Comparison of ENCODE assay signal across 8 cellular contexts in the genomic region with DNA sequence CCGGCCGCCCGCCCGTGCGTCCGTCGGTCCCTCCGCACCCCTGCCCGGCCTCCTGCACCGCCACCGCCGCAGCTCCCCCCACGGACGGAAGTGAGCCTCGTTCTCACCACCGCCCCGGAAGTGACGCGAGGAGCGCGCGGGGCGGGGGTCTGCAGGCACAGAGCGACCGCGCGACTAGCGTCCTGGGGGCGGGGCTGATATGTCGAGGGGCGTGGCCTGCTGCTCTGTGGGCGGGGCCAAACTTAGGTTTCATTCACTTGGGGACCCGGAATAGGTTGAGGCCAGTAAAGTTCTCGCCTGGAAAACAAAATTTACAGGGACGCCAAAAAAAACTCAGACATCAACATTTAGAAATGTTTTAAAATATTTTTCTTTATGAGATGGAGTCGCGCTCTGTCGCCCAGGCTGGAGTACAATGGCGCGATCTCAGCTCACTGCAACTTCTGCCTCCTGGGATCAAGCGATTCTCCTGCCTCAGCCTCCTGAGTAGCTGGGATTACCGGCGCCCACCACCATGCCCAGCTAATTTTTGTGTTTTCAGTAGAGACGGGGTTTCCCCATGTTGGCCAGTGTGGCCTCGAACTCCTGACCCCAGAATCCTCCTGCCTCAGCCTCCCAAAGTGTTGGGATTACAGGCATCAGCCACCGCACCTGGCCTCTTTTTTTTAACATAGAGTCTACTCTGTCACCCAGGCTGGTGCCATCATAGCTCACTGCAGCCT. TPM values are rescaled to one million over a fixed set of nuclear protein-coding genes. Genes with fewer than 3 reads are reported as not detected.
A peak's percentile ranks its signal among the peaks of the same experiment; 100 is the strongest.
DNase-seq lines count a peak whose midpoint lies in the region; ATAC-seq and TF ChIP-seq lines count a peak whose summit lies in the region.
"Not testable (repeated sequence)": the region's sequence is repeated elsewhere in the genome, so short reads cannot be mapped to it uniquely, and the experiment has no call there.

ABHD17A (minus strand) TSS at position 99 of the 722 bp plus-strand sequence. CDS start 3,930 bp downstream, outside the sequence.

- peak in 1 of 2 donors; percentile 76 for TF ChIP-seq POLR2A in heart left ventricle (IDR thresholded peaks at IDR 0.05)
- peak in 1 of 2 donors; percentile 82 for TF ChIP-seq POLR2A in thyroid gland (IDR thresholded peaks at IDR 0.05)

- not testable (repeated sequence) for H3K9me3 ChIP-seq in heart left ventricle; trophoblast cell (ENCODE audit: insufficient read depth, low read depth, low read length); thyroid gland

- not testable (repeated sequence) for H3K27me3 ChIP-seq in heart left ventricle; trophoblast cell (ENCODE audit: insufficient read depth, low read length); thyroid gland

- not testable (repeated sequence) for H3K27me3 Mint-ChIP-seq in T-helper 2 cell treated with Interferon-gamma antibody and Interleukin-4, amounts not matched to agents 5 μg/mL and 100 μg/mL, for 36 hours (ENCODE audit: low read depth)

- peak within 1 kb of the TSS; percentile 60 for H3K14ac ChIP-seq in trophoblast cell (ENCODE audit: low read length)

- peaks cover 33% of the 10 kb centered on the region for H3K4me1 Mint-ChIP-seq in T-helper 2 cell treated with Interferon-gamma antibody and Interleukin-4, amounts not matched to agents 5 μg/mL and 100 μg/mL, for 36 hours (ENCODE audit: low read depth)

- H3K23ac ChIP-seq in trophoblast cell (ENCODE audit: low read length), result peak within 1 kb of the TSS; percentile 80

- peak within 1 kb of the TSS; percentile 98 for H3K4me3 Mint-ChIP-seq in T-helper 2 cell treated with Interferon-gamma antibody and Interleukin-4, amounts not matched to agents 5 μg/mL and 100 μg/mL, for 36 hours

- H2AK5ac ChIP-seq in trophoblast cell (ENCODE audit: low read length), result peak within 1 kb of the TSS; percentile 67

- H3K36me3 Mint-ChIP-seq in T-helper 2 cell treated with Interferon-gamma antibody and Interleukin-4, amounts not matched to agents 5 μg/mL and 100 μg/mL, for 36 hours (ENCODE audit: low read depth), result peaks cover 22% of the 10 kb centered on the region

- not testable (repeated sequence) for H3K36me3 ChIP-seq in heart left ventricle, thyroid gland
- H3K36me3 ChIP-seq in trophoblast cell (ENCODE audit: control insufficient read depth in 1 of 2, insufficient read depth in 2 of 2, low read length in 2 of 2), result peaks cover 11 to 12% of the 10 kb centered on the region in 2 experiments

- H3K79me1 ChIP-seq in trophoblast cell (ENCODE audit: low read length), result peaks cover 12% of the 10 kb centered on the region

- H4K91ac ChIP-seq in trophoblast cell (ENCODE audit: low read depth, low read length), result peak within 1 kb of the TSS; percentile 72

- H3K4me1 ChIP-seq in heart left ventricle (peaks cover 4 to 61% (median 34%) of the 10 kb centered on the region in 12 donors), trophoblast cell (ENCODE audit: control insufficient read depth in 1 of 2, insufficient read depth in 2 of 2, low read length in 2 of 2) (peaks cover 29 to 38% of the 10 kb centered on the region in 2 experiments), thyroid gland (peaks cover 10 to 20% of the 10 kb centered on the region in 2 donors)

- peak; percentile 57 for ATAC-seq in HG02870 (IDR thresholded peaks at IDR 0.05; ENCODE audit: unreplicated experiment)
- peak; percentile 94 to 96 (median 95) for ATAC-seq in heart left ventricle

- H3K9me3 Mint-ChIP-seq in T-helper 2 cell treated with Interferon-gamma antibody and Interleukin-4, amounts not matched to agents 5 μg/mL and 100 μg/mL, for 36 hours, result not testable (repeated sequence)

- peak within 1 kb of the TSS; percentile 15 for H2AFZ ChIP-seq in trophoblast cell (ENCODE audit: insufficient read depth, low read length, poor library complexity)

- H3K27ac Mint-ChIP-seq in T-helper 2 cell treated with Interferon-gamma antibody and Interleukin-4, amounts not matched to agents 5 μg/mL and 100 μg/mL, for 36 hours, result peak within 1 kb of the TSS; percentile 98

- H3K9ac ChIP-seq in trophoblast cell (ENCODE audit: low read length), result peak within 1 kb of the TSS; percentile 93

- H3K4me3 ChIP-seq in heart left ventricle (peak within 1 kb of the TSS; percentile 71 to 99 (median 96)), trophoblast cell (ENCODE audit: low read depth, low read length) (peak within 1 kb of the TSS; percentile 96), thyroid gland (replicated peaks in 1 of 3) (peak within 1 kb of the TSS; percentile 68 to 81 (median 71))

- H2BK12ac ChIP-seq in trophoblast cell (ENCODE audit: low read length), result not testable (repeated sequence)

- peak within 1 kb of the TSS; percentile 8 for H2BK120ac ChIP-seq in trophoblast cell (ENCODE audit: insufficient read depth, low read length, poor library complexity)

- DNase-seq in GM10266 (ENCODE audit: extremely low spot score), result peak; percentile 99
- peak; percentile 90 for DNase-seq in NCI-H2029 (lab: John Stamatoyannopoulos, UW)
- DNase-seq in T-helper 2 cell treated with Interferon-gamma antibody and Interleukin-4, amounts not matched to agents 5 μg/mL and 100 μg/mL, for 36 hours (ENCODE audit: low spot score), result peak; percentile 90
- peak in 55 of 56 donors; percentile 55 to 95 (median 86) for DNase-seq in amygdala (lab: John Stamatoyannopoulos, UW)
- DNase-seq in heart left ventricle, result peak; percentile 95 to 97 (median 96)
- peak; percentile 94 to 95 for DNase-seq in trophoblast cell
- peak; percentile 92 to 93 for DNase-seq in thyroid gland

- peak within 1 kb of the TSS; percentile 49 for H3K4ac ChIP-seq in trophoblast cell (ENCODE audit: low read depth, low read length)

- peak within 1 kb of the TSS; percentile 20 for H4K8ac ChIP-seq in trophoblast cell (ENCODE audit: low read depth, low read length)

- intact Hi-C loops in heart left ventricle (cut with DNase I); thyroid gland (cut with DNase I): not testable (repeated sequence)

- H3K27ac ChIP-seq in heart left ventricle (peak within 1 kb of the TSS; percentile 86 to 97 (median 92)), trophoblast cell (ENCODE audit: low read depth, low read length) (peak within 1 kb of the TSS; percentile 13), thyroid gland (peak within 1 kb of the TSS; percentile 44 to 82 (median 66))

- H4K12ac ChIP-seq in trophoblast cell (ENCODE audit: low read depth, low read length), result not testable (repeated sequence)

- peak within 1 kb of the TSS; percentile 1 for H2BK5ac ChIP-seq in trophoblast cell (ENCODE audit: low read depth, low read length, poor library complexity)

- peaks cover 31% of the 10 kb centered on the region for H3K79me2 ChIP-seq in trophoblast cell (ENCODE audit: control insufficient read depth, insufficient read depth, low read length, poor library complexity)

- H3K18ac ChIP-seq in trophoblast cell (ENCODE audit: low read length), result peak within 1 kb of the TSS; percentile 28

- not testable (repeated sequence) for TF ChIP-seq CTCF in GM10266 (IDR thresholded peaks at IDR 0.05; ENCODE audit: control insufficient read depth, insufficient read depth, low read depth, missing control alignments); heart left ventricle (IDR thresholded peaks at IDR 0.05); thyroid gland (IDR thresholded peaks at IDR 0.05)

- 21 to 60% (median 38%) methylated on average over 16 to 46 of the region's 46 CpGs for WGBS in heart left ventricle, 4 donors
- WGBS in trophoblast cell (ENCODE audit: extremely low coverage, insufficient coverage, insufficient read length), result no CpG with 5 or more reads among the region's 46 CpGs
- WGBS in thyroid gland, 2 donors, result 25 to 51% methylated on average over 18 to 36 of the region's 46 CpGs

- peak within 1 kb of the TSS; percentile 99 for H3K4me2 ChIP-seq in trophoblast cell (ENCODE audit: low read length)

RNA-seq across cellular contexts. Expression of gene ABHD17A, which starts in this region (rescaled TPM):
- total RNA-seq in heart left ventricle, result 100 to 1,000 TPM in 2 of 9 donors, 10 to 100 TPM in 7; 48.5 to 121 (median 52.0) TPM
- polyA plus RNA-seq in heart left ventricle, result 100 to 1,000 TPM in 1 of 2 donors, 10 to 100 TPM in 1; 64.1 to 116 TPM
- polyA plus RNA-seq in trophoblast cell (2013), result 55.3 and 58.0 TPM in 2 replicates
- total RNA-seq in thyroid gland, result 100 to 1,000 TPM in 1 of 4 donors, 10 to 100 TPM in 3; 86.8 to 134 (median 91.4) TPM

Comparison
In these comparisons a context has a peak if more than half of its experiments do, and no peak if none do; other contexts are left out.
1. Peak in every context shown above with its lines: DNase-seq, ATAC-seq, H3K4me3 ChIP-seq and H3K27ac ChIP-seq.
2. H3K27ac ChIP-seq: peak in every context shown above with its lines; median percentile 92 in heart left ventricle; 66 in thyroid gland; 13 in trophoblast cell.